ENCODE assay signal across 17 cellular contexts in the genomic region with DNA sequence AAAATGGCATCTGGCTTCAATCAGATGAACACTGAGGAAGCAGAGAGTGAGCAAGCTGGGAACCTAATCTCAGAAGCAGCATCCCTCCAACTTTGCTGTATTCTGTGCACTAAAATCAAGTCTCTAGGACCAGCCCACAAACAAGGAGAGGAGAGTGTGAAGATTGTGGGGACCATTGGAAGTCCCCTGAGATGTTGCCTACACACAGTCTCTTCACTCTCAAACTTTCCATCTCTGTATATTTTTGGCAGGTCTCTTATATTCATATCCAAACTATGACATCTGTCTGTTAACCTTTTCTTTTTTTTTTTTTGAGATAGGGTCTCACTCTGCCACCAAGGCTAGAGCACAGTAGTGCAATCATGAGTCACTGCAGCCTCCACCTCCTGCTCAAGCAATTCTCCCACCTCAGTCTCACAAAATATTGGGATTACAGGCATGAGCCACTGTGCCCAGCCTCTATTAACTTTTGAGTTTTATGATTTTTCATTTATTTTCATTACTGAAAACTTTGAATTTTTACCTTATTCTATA.
DNase-seq lines count a peak whose midpoint lies in the region; ATAC-seq and TF ChIP-seq lines count a peak whose summit lies in the region.
"Had no signal": no experiment of that assay in that cellular context is flagged by ENCODE, and none has a peak within 500 bp of the region (broad histone marks: within the 10 kb centered on the region; RNA-seq: fewer than 3 reads in every experiment).

No MANE protein-coding gene starts in this region.

- no peaks in the 10 kb centered on the region for H3K36me3 Mint-ChIP-seq in activated CD8-positive, alpha-beta T cell treated with anti-CD3 and anti-CD28 coated beads for 36 hours (ENCODE audit: low read depth)
- no peaks in the 10 kb centered on the region for H3K36me3 Mint-ChIP-seq in activated CD8-positive, alpha-beta T cell treated with anti-CD3 and anti-CD28 coated beads, Interleukin-2, amount 10 ng/mL, durations not matched to agents 7 days and 5 days (ENCODE audit: low read depth)
- no peaks in the 10 kb centered on the region for H3K36me3 Mint-ChIP-seq in activated naive CD8-positive, alpha-beta T cell treated with anti-CD3 and anti-CD28 coated beads, Interleukin-2, amount 50 U/mL, for 24 hours (ENCODE audit: low read depth)
- no peaks in the 10 kb centered on the region for H3K36me3 Mint-ChIP-seq in activated naive CD8-positive, alpha-beta T cell treated with anti-CD3 and anti-CD28 coated beads for 36 hours
- H3K36me3 Mint-ChIP-seq: CD14-positive monocyte; CD4-positive, alpha-beta memory T cell had no signal

- no peaks in the 10 kb centered on the region for H3K4me1 Mint-ChIP-seq in activated CD8-positive, alpha-beta T cell treated with anti-CD3 and anti-CD28 coated beads for 36 hours (ENCODE audit: low read depth)
- no peaks in the 10 kb centered on the region for H3K4me1 Mint-ChIP-seq in activated CD8-positive, alpha-beta T cell treated with anti-CD3 and anti-CD28 coated beads, Interleukin-2, amount 10 ng/mL, durations not matched to agents 7 days and 5 days (ENCODE audit: low read depth)
- peaks cover 6% of the 10 kb centered on the region for H3K4me1 Mint-ChIP-seq in activated naive CD8-positive, alpha-beta T cell treated with anti-CD3 and anti-CD28 coated beads, Interleukin-2, amount 50 U/mL, for 24 hours
- no peaks in the 10 kb centered on the region for H3K4me1 Mint-ChIP-seq in activated naive CD8-positive, alpha-beta T cell treated with anti-CD3 and anti-CD28 coated beads for 36 hours
- H3K4me1 Mint-ChIP-seq: CD14-positive monocyte; CD4-positive, alpha-beta memory T cell had no signal

- POLR2A ChIA-PET in activated CD8-positive, alpha-beta T cell treated with anti-CD3 and anti-CD28 coated beads for 36 hours (lab: Charles Lee), result no interaction called here
- POLR2A ChIA-PET in activated CD8-positive, alpha-beta T cell treated with anti-CD3 and anti-CD28 coated beads, Interleukin-2, amount 10 ng/mL, durations not matched to agents 7 days and 5 days (lab: Charles Lee), result no interaction called here

- peak; percentile 83 for ATAC-seq in activated CD8-positive, alpha-beta T cell treated with anti-CD3 and anti-CD28 coated beads for 36 hours
- no peak for ATAC-seq in activated CD8-positive, alpha-beta T cell treated with anti-CD3 and anti-CD28 coated beads, Interleukin-2, amount 10 ng/mL, durations not matched to agents 7 days and 5 days
- peak; percentile 84 for ATAC-seq in activated naive CD8-positive, alpha-beta T cell treated with anti-CD3 and anti-CD28 coated beads, Interleukin-2, amount 50 U/mL, for 24 hours
- peak; percentile 80 for ATAC-seq in stimulated activated naive CD8-positive, alpha-beta T cell treated with anti-CD3 and anti-CD28 coated beads, Interleukin-15, Interleukin-2, amounts not matched to agents 100 U/mL and 50 U/mL, for 24 hours
- ATAC-seq in GM21529 (IDR thresholded peaks at IDR 0.05; ENCODE audit: unreplicated experiment), result no peak
- ATAC-seq: HCT116 had no signal

- no peak for TF ChIP-seq CTCF in activated CD8-positive, alpha-beta T cell treated with anti-CD3 and anti-CD28 coated beads for 36 hours (IDR thresholded peaks at IDR 0.05)

- DNase-seq in activated CD8-positive, alpha-beta T cell treated with anti-CD3 and anti-CD28 coated beads for 36 hours, result peak; percentile 7
- DNase-seq in activated CD8-positive, alpha-beta T cell treated with anti-CD3 and anti-CD28 coated beads, Interleukin-2, amount 10 ng/mL, durations not matched to agents 7 days and 5 days, result no peak
- DNase-seq in activated naive CD8-positive, alpha-beta T cell treated with anti-CD3 and anti-CD28 coated beads, Interleukin-2, amount 50 U/mL, for 24 hours, result no peak
- no peak for DNase-seq in activated naive CD8-positive, alpha-beta T cell treated with anti-CD3 and anti-CD28 coated beads for 36 hours
- no peak for DNase-seq in stimulated activated naive CD8-positive, alpha-beta T cell treated with anti-CD3 and anti-CD28 coated beads, Interleukin-15, Interleukin-2, amounts not matched to agents 100 U/mL and 50 U/mL, for 24 hours
- no peak for DNase-seq in T-helper 2 cell
- DNase-seq: 8988T; CD4-positive, alpha-beta memory T cell; DMS153; DMS79; GDM1; GOT3; H7; HFFc6 had no signal

- intact Hi-C loops in activated CD8-positive, alpha-beta T cell treated with anti-CD3 and anti-CD28 coated beads for 36 hours (cut with micrococcal nuclease), result no loop called here

- H3K27me3 Mint-ChIP-seq in activated CD8-positive, alpha-beta T cell treated with anti-CD3 and anti-CD28 coated beads for 36 hours, result peaks cover 16% of the 10 kb centered on the region
- H3K27me3 Mint-ChIP-seq in activated CD8-positive, alpha-beta T cell treated with anti-CD3 and anti-CD28 coated beads, Interleukin-2, amount 10 ng/mL, durations not matched to agents 7 days and 5 days (ENCODE audit: low read depth), result peaks cover 4% of the 10 kb centered on the region
- H3K27me3 Mint-ChIP-seq in activated naive CD8-positive, alpha-beta T cell treated with anti-CD3 and anti-CD28 coated beads, Interleukin-2, amount 50 U/mL, for 24 hours, result peaks cover 20% of the 10 kb centered on the region
- H3K27me3 Mint-ChIP-seq in activated naive CD8-positive, alpha-beta T cell treated with anti-CD3 and anti-CD28 coated beads for 36 hours, result peaks cover 14% of the 10 kb centered on the region

- H3K27ac Mint-ChIP-seq in activated CD8-positive, alpha-beta T cell treated with anti-CD3 and anti-CD28 coated beads for 36 hours, result no peak overlapping the region
- no peak overlapping the region for H3K27ac Mint-ChIP-seq in activated CD8-positive, alpha-beta T cell treated with anti-CD3 and anti-CD28 coated beads, Interleukin-2, amount 10 ng/mL, durations not matched to agents 7 days and 5 days
- H3K27ac Mint-ChIP-seq in activated naive CD8-positive, alpha-beta T cell treated with anti-CD3 and anti-CD28 coated beads, Interleukin-2, amount 50 U/mL, for 24 hours, result no peak overlapping the region
- H3K27ac Mint-ChIP-seq in activated naive CD8-positive, alpha-beta T cell treated with anti-CD3 and anti-CD28 coated beads for 36 hours, result no peak overlapping the region
- H3K27ac Mint-ChIP-seq: CD14-positive monocyte; CD4-positive, alpha-beta memory T cell; HFFc6 had no signal

- no peaks in the 10 kb centered on the region for H3K9me3 Mint-ChIP-seq in activated CD8-positive, alpha-beta T cell treated with anti-CD3 and anti-CD28 coated beads for 36 hours
- no peaks in the 10 kb centered on the region for H3K9me3 Mint-ChIP-seq in activated CD8-positive, alpha-beta T cell treated with anti-CD3 and anti-CD28 coated beads, Interleukin-2, amount 10 ng/mL, durations not matched to agents 7 days and 5 days (ENCODE audit: insufficient read depth)
- H3K9me3 Mint-ChIP-seq in activated naive CD8-positive, alpha-beta T cell treated with anti-CD3 and anti-CD28 coated beads, Interleukin-2, amount 50 U/mL, for 24 hours, result no peaks in the 10 kb centered on the region
- H3K9me3 Mint-ChIP-seq in activated naive CD8-positive, alpha-beta T cell treated with anti-CD3 and anti-CD28 coated beads for 36 hours, result no peaks in the 10 kb centered on the region

- CTCF ChIA-PET in activated CD8-positive, alpha-beta T cell treated with anti-CD3 and anti-CD28 coated beads for 36 hours (lab: Charles Lee), result no interaction called here
- CTCF ChIA-PET in activated CD8-positive, alpha-beta T cell treated with anti-CD3 and anti-CD28 coated beads, Interleukin-2, amount 10 ng/mL, durations not matched to agents 7 days and 5 days (lab: Charles Lee), result no interaction called here

- H3K4me3 Mint-ChIP-seq in activated CD8-positive, alpha-beta T cell treated with anti-CD3 and anti-CD28 coated beads for 36 hours, result no peak overlapping the region
- no peak overlapping the region for H3K4me3 Mint-ChIP-seq in activated CD8-positive, alpha-beta T cell treated with anti-CD3 and anti-CD28 coated beads, Interleukin-2, amount 10 ng/mL, durations not matched to agents 7 days and 5 days
- no peak overlapping the region for H3K4me3 Mint-ChIP-seq in activated naive CD8-positive, alpha-beta T cell treated with anti-CD3 and anti-CD28 coated beads, Interleukin-2, amount 50 U/mL, for 24 hours
- no peak overlapping the region for H3K4me3 Mint-ChIP-seq in activated naive CD8-positive, alpha-beta T cell treated with anti-CD3 and anti-CD28 coated beads for 36 hours
- H3K4me3 Mint-ChIP-seq: CD14-positive monocyte; CD4-positive, alpha-beta memory T cell; HFFc6 had no signal

Comparison
In these comparisons a context has a peak if more than half of its experiments do, and no peak if none do; other contexts are left out.
1. ATAC-seq: peak in activated CD8-positive, alpha-beta T cell treated with anti-CD3 and anti-CD28 coated beads for 36 hours (single experiment), activated naive CD8-positive, alpha-beta T cell treated with anti-CD3 and anti-CD28 coated beads, Interleukin-2, amount 50 U/mL, for 24 hours (single experiment) and stimulated activated naive CD8-positive, alpha-beta T cell treated with anti-CD3 and anti-CD28 coated beads, Interleukin-15, Interleukin-2, amounts not matched to agents 100 U/mL and 50 U/mL, for 24 hours (single experiment); none in activated CD8-positive, alpha-beta T cell treated with anti-CD3 and anti-CD28 coated beads, Interleukin-2, amount 10 ng/mL, durations not matched to agents 7 days and 5 days (single experiment) and GM21529 (single experiment).